Comparison of ENCODE assay signal across 2 cellular contexts in the genomic region with DNA sequence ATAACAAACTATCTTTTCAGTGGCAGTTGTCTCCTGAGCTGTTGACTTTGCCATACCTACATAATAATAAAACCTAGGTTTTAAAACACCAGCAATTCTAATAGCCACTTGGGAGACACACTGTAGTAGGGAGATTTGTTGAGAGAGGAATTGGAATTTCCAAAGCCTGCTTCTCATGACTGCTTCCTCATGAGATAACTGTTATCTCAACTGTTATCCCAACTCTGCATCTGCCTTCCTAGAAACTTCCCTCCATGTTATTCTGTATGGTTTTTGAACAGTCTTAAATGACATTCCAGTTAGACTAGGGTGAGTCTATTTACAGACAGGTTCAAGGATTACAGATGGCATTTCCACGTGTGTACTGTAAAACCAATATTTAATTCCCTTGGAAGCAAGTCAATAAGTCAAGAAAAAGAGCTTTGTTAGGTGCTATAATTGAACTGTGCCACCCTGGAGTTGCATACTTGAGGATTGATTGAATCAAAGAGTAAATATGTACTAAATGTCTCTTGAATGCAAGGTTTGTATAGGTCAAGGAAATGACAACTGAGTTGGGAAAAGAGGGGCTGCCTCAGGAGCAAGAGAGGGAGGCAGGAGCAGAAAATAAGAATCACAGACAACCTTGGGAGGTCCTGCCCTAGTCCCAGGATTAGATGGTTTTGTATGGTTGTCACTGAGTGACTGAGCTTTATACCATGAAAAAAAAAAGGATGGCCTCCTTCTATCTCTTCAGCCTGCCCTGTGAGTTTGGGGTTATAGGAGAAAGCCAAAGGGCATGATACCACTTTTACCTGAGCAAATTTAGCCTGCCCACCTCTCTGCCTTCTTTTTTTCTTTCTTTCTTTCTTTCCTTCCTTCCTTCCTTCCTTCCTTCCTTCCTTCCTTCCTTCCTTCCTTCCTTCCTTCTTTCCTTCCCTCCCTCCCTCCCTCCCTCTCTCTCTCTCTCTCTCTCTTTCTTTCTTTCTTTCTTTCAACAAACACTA.
TF ChIP-seq lines count a peak whose summit lies in the region.

No MANE protein-coding gene starts in this region.

TF ChIP-seq in K562, 482 proteins besides CTCF, POLR2A, EP300 and RAD21 (continues in another document):
- TF ChIP-seq TARDBP (IDR thresholded peaks at IDR 0.05) (no peak), SMAD2 (IDR thresholded peaks at IDR 0.05; ENCODE audit: low read depth, low read length) (no peak), TAL1 (IDR thresholded peaks at IDR 0.05) (peak; percentile 36; the same call in 1 of the 2 replicates), NCOA1 (IDR thresholded peaks at IDR 0.05; ENCODE audit: low read depth) (no peak), HMGN3 (IDR thresholded peaks at IDR 0.05; ENCODE audit: borderline replicate concordance, extremely low read depth, insufficient read length, low read depth, low read length) (no peak), L3MBTL2 (IDR thresholded peaks at IDR 0.05) (no peak), ZNF212 (CRISPR knock-in tag; IDR thresholded peaks at IDR 0.05) (no peak), NR1H2 (CRISPR knock-in tag; IDR thresholded peaks at IDR 0.05) (no peak), TGIF2 (CRISPR knock-in tag; IDR thresholded peaks at IDR 0.05) (no peak), ADNP (tag; IDR thresholded peaks at IDR 0.05) (peak; percentile 61; the same call in 1 of the 2 replicates)
- TF ChIP-seq, protein P1, sequence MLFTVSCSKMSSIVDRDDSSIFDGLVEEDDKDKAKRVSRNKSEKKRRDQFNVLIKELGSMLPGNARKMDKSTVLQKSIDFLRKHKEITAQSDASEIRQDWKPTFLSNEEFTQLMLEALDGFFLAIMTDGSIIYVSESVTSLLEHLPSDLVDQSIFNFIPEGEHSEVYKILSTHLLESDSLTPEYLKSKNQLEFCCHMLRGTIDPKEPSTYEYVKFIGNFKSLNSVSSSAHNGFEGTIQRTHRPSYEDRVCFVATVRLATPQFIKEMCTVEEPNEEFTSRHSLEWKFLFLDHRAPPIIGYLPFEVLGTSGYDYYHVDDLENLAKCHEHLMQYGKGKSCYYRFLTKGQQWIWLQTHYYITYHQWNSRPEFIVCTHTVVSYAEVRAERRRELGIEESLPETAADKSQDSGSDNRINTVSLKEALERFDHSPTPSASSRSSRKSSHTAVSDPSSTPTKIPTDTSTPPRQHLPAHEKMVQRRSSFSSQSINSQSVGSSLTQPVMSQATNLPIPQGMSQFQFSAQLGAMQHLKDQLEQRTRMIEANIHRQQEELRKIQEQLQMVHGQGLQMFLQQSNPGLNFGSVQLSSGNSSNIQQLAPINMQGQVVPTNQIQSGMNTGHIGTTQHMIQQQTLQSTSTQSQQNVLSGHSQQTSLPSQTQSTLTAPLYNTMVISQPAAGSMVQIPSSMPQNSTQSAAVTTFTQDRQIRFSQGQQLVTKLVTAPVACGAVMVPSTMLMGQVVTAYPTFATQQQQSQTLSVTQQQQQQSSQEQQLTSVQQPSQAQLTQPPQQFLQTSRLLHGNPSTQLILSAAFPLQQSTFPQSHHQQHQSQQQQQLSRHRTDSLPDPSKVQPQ (CRISPR knock-in tag; IDR thresholded peaks at IDR 0.05; ENCODE audit: borderline replicate concordance): no peak
- TF ChIP-seq, protein P2, sequence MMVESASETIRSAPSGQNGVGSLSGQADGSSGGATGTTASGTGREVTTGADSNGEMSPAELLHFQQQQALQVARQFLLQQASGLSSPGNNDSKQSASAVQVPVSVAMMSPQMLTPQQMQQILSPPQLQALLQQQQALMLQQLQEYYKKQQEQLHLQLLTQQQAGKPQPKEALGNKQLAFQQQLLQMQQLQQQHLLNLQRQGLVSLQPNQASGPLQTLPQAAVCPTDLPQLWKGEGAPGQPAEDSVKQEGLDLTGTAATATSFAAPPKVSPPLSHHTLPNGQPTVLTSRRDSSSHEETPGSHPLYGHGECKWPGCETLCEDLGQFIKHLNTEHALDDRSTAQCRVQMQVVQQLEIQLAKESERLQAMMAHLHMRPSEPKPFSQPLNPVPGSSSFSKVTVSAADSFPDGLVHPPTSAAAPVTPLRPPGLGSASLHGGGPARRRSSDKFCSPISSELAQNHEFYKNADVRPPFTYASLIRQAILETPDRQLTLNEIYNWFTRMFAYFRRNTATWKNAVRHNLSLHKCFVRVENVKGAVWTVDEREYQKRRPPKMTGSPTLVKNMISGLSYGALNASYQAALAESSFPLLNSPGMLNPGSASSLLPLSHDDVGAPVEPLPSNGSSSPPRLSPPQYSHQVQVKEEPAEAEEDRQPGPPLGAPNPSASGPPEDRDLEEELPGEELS (CRISPR knock-in tag; IDR thresholded peaks at IDR 0.05; ENCODE audit: borderline replicate concordance): no peak
- TF ChIP-seq, protein P3, sequence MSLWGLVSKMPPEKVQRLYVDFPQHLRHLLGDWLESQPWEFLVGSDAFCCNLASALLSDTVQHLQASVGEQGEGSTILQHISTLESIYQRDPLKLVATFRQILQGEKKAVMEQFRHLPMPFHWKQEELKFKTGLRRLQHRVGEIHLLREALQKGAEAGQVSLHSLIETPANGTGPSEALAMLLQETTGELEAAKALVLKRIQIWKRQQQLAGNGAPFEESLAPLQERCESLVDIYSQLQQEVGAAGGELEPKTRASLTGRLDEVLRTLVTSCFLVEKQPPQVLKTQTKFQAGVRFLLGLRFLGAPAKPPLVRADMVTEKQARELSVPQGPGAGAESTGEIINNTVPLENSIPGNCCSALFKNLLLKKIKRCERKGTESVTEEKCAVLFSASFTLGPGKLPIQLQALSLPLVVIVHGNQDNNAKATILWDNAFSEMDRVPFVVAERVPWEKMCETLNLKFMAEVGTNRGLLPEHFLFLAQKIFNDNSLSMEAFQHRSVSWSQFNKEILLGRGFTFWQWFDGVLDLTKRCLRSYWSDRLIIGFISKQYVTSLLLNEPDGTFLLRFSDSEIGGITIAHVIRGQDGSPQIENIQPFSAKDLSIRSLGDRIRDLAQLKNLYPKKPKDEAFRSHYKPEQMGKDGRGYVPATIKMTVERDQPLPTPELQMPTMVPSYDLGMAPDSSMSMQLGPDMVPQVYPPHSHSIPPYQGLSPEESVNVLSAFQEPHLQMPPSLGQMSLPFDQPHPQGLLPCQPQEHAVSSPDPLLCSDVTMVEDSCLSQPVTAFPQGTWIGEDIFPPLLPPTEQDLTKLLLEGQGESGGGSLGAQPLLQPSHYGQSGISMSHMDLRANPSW (CRISPR knock-in tag; IDR thresholded peaks at IDR 0.05): no peak
- TF ChIP-seq, protein P4, sequence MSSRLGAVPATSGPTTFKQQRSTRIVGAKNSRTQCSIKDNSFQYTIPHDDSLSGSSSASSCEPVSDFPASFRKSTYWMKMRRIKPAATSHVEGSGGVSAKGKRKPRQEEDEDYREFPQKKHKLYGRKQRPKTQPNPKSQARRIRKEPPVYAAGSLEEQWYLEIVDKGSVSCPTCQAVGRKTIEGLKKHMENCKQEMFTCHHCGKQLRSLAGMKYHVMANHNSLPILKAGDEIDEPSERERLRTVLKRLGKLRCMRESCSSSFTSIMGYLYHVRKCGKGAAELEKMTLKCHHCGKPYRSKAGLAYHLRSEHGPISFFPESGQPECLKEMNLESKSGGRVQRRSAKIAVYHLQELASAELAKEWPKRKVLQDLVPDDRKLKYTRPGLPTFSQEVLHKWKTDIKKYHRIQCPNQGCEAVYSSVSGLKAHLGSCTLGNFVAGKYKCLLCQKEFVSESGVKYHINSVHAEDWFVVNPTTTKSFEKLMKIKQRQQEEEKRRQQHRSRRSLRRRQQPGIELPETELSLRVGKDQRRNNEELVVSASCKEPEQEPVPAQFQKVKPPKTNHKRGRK (tag; IDR thresholded peaks at IDR 0.05): peak; percentile 75
- TF ChIP-seq, protein P5, sequence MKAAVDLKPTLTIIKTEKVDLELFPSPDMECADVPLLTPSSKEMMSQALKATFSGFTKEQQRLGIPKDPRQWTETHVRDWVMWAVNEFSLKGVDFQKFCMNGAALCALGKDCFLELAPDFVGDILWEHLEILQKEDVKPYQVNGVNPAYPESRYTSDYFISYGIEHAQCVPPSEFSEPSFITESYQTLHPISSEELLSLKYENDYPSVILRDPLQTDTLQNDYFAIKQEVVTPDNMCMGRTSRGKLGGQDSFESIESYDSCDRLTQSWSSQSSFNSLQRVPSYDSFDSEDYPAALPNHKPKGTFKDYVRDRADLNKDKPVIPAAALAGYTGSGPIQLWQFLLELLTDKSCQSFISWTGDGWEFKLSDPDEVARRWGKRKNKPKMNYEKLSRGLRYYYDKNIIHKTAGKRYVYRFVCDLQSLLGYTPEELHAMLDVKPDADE (conservative IDR thresholded peaks at IDR 0.05; ENCODE audit: control insufficient read depth, low read depth, low read length): no peak

TF ChIP-seq in HEK293T, 16 proteins besides CTCF, POLR2A, EP300 and RAD21:
- TF ChIP-seq CTBP1 (IDR thresholded peaks at IDR 0.05; ENCODE audit: borderline replicate concordance): no peak
- no peak for TF ChIP-seq FOXM1 (IDR thresholded peaks at IDR 0.05; ENCODE audit: borderline replicate concordance)
- no peak for TF ChIP-seq LEF1 (IDR thresholded peaks at IDR 0.05; ENCODE audit: borderline replicate concordance)
- no peak for TF ChIP-seq TARDBP (IDR thresholded peaks at IDR 0.05)
- TF ChIP-seq ARNT (IDR thresholded peaks at IDR 0.05): no peak
- no peak for TF ChIP-seq ZNF384 (IDR thresholded peaks at IDR 0.05)
- TF ChIP-seq FOXK2 (IDR thresholded peaks at IDR 0.05): no peak
- TF ChIP-seq HDGF (IDR thresholded peaks at IDR 0.05; ENCODE audit: borderline replicate concordance): no peak
- no peak for TF ChIP-seq BHLHE40 (IDR thresholded peaks at IDR 0.05; ENCODE audit: borderline replicate concordance)
- no peak for TF ChIP-seq FOXA1 (IDR thresholded peaks at IDR 0.05)
- no peak for TF ChIP-seq ELF4 (IDR thresholded peaks at IDR 0.05)
- TF ChIP-seq L3MBTL2 (conservative IDR thresholded peaks at IDR 0.05): no peak
- no peak for TF ChIP-seq NFRKB (IDR thresholded peaks at IDR 0.05)
- TF ChIP-seq, protein P6, sequence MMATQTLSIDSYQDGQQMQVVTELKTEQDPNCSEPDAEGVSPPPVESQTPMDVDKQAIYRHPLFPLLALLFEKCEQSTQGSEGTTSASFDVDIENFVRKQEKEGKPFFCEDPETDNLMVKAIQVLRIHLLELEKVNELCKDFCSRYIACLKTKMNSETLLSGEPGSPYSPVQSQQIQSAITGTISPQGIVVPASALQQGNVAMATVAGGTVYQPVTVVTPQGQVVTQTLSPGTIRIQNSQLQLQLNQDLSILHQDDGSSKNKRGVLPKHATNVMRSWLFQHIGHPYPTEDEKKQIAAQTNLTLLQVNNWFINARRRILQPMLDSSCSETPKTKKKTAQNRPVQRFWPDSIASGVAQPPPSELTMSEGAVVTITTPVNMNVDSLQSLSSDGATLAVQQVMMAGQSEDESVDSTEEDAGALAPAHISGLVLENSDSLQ (IDR thresholded peaks at IDR 0.05): no peak
- TF ChIP-seq SUZ12 (IDR thresholded peaks at IDR 0.05): no peak
- TF ChIP-seq SP1 (IDR thresholded peaks at IDR 0.05): no peak
